In genomic region chr21:23950344-23950743, GRCh38 we compare ENCODE assay signal across 27 cellular contexts.
"Had no signal": no experiment of that assay in that cellular context is flagged by ENCODE, and none has a peak within 500 bp of the region (broad histone marks: within the 10 kb centered on the region; RNA-seq: fewer than 3 reads in every experiment).

No MANE protein-coding gene starts in this region.

- DNase-seq: activated CD4-positive, alpha-beta memory T cell treated with anti-CD3 and anti-CD28 coated beads for 36 hours; activated CD4-positive, alpha-beta T cell treated with anti-CD3 and anti-CD28 coated beads for 4 hours; activated T-cell treated with anti-CD3 and anti-CD28 coated beads, Interleukin-2, amount 50 U/mL, for 48 hours; anterior cingulate cortex; effector CD4-positive, alpha-beta T cell; esophagus squamous epithelium; foreskin melanocyte; heart right ventricle; left ventricle myocardium inferior; mesendoderm; pancreas; retina; stimulated activated CD4-positive, alpha-beta T cell treated with anti-CD3 and anti-CD28 coated beads, Interleukin-12 subunit alpha, Interleukin-12 subunit beta, amount 100 ng/mL, for 4 hours; stimulated activated CD4-positive, alpha-beta T cell treated with anti-CD3 and anti-CD28 coated beads, Interleukin-4, amount 100 ng/mL, for 1 hour; trophoblast cell; uterus had no signal

- H3K27me3 ChIP-seq: esophagus squamous epithelium, heart right ventricle, pancreas, uterus had no signal

- H3K36me3 Mint-ChIP-seq: activated CD4-positive, alpha-beta memory T cell treated with anti-CD3 and anti-CD28 coated beads for 36 hours; activated naive CD4-positive, alpha-beta T cell treated with anti-CD3 and anti-CD28 coated beads, Interleukin-2, amount 50 U/mL, for 24 hours had no signal

- H3K4me3 Mint-ChIP-seq: activated CD4-positive, alpha-beta memory T cell treated with anti-CD3 and anti-CD28 coated beads for 36 hours; activated naive CD4-positive, alpha-beta T cell treated with anti-CD3 and anti-CD28 coated beads, Interleukin-2, amount 50 U/mL, for 24 hours; central memory CD8-positive, alpha-beta T cell; dendritic cell treated with granulocyte-macrophage colony-stimulating factor and Interleukin-4, amounts not matched to agents 40 ng/mL and 50 ng/mL, for 4 days; stimulated activated naive CD8-positive, alpha-beta T cell treated with anti-CD3 and anti-CD28 coated beads, Interleukin-15, Interleukin-2, amounts not matched to agents 100 ng/mL and 50 ng/mL, for 24 hours had no signal

- H3K27me3 Mint-ChIP-seq: activated CD4-positive, alpha-beta memory T cell treated with anti-CD3 and anti-CD28 coated beads for 36 hours; activated naive CD4-positive, alpha-beta T cell treated with anti-CD3 and anti-CD28 coated beads, Interleukin-2, amount 50 U/mL, for 24 hours; central memory CD8-positive, alpha-beta T cell; stimulated activated naive CD8-positive, alpha-beta T cell treated with anti-CD3 and anti-CD28 coated beads, Interleukin-15, Interleukin-2, amounts not matched to agents 100 ng/mL and 50 ng/mL, for 24 hours had no signal

- H3K27ac ChIP-seq: epithelial cell of prostate, esophagus squamous epithelium, heart right ventricle, left ventricle myocardium inferior, pancreas, prostate gland, skin epidermis, thoracic aorta, uterus had no signal

- H3K36me3 ChIP-seq: esophagus squamous epithelium, heart right ventricle, left ventricle myocardium inferior, pancreas, prostate gland, thoracic aorta, uterus had no signal

- H3K9me3 Mint-ChIP-seq: activated CD4-positive, alpha-beta memory T cell treated with anti-CD3 and anti-CD28 coated beads for 36 hours; activated naive CD4-positive, alpha-beta T cell treated with anti-CD3 and anti-CD28 coated beads, Interleukin-2, amount 50 U/mL, for 24 hours; activated T-helper 2 cell treated with anti-CD3 and anti-CD28 coated beads, Interferon-gamma antibody, Interleukin-2, Interleukin-4, amounts not matched to agents 10 μg/mL and 5 μg/mL and 100 μg/mL, durations not matched to agents 14 hours and 24 hours and 36 hours; dendritic cell treated with granulocyte-macrophage colony-stimulating factor and Interleukin-4, amounts not matched to agents 40 ng/mL and 50 ng/mL, for 4 days had no signal

- H3K4me1 ChIP-seq: esophagus squamous epithelium, heart right ventricle, left ventricle myocardium inferior, pancreas, prostate gland, uterus had no signal

- H3K9me3 ChIP-seq: esophagus squamous epithelium, heart right ventricle, left ventricle myocardium inferior, pancreas, prostate gland, thoracic aorta, uterus had no signal

- H3K27ac Mint-ChIP-seq: activated CD4-positive, alpha-beta memory T cell treated with anti-CD3 and anti-CD28 coated beads for 36 hours; activated naive CD4-positive, alpha-beta T cell treated with anti-CD3 and anti-CD28 coated beads, Interleukin-2, amount 50 U/mL, for 24 hours; activated T-helper 2 cell treated with anti-CD3 and anti-CD28 coated beads, Interferon-gamma antibody, Interleukin-2, Interleukin-4, amounts not matched to agents 10 μg/mL and 5 μg/mL and 100 μg/mL, durations not matched to agents 14 hours and 24 hours and 36 hours; dendritic cell treated with granulocyte-macrophage colony-stimulating factor and Interleukin-4, amounts not matched to agents 40 ng/mL and 50 ng/mL, for 4 days; stimulated activated naive CD8-positive, alpha-beta T cell treated with anti-CD3 and anti-CD28 coated beads, Interleukin-15, Interleukin-2, amounts not matched to agents 100 ng/mL and 50 ng/mL, for 24 hours had no signal

- H3K4me3 ChIP-seq: esophagus squamous epithelium, heart right ventricle, left ventricle myocardium inferior, lung, pancreas, prostate gland, skin epidermis, thoracic aorta, uterus had no signal

- ATAC-seq: heart right ventricle, pancreas, sciatic nerve had no signal
